Comparison of ENCODE assay signal across 23 cellular contexts in genomic region chr3:35772364-35773009, GRCh38.
DNase-seq lines count a peak whose midpoint lies in the region; ATAC-seq and TF ChIP-seq lines count a peak whose summit lies in the region.
"Had no signal": no experiment of that assay in that cellular context is flagged by ENCODE, and none has a peak within 500 bp of the region (broad histone marks: within the 10 kb centered on the region; RNA-seq: fewer than 3 reads in every experiment).

No MANE protein-coding gene starts in this region.

- no peak overlapping the region for H3K27ac ChIP-seq in RWPE2 (ENCODE audit: poor library complexity, severe bottlenecking)
- H3K27ac ChIP-seq in psoas muscle: peak overlapping the region; percentile 78
- no peak overlapping the region for H3K27ac ChIP-seq in coronary artery
- H3K27ac ChIP-seq: adrenal gland, stomach, upper lobe of left lung, WERI-Rb-1 had no signal

- no peaks in the 10 kb centered on the region for H3K27me3 ChIP-seq in RWPE2 (ENCODE audit: insufficient read depth, poor library complexity, severe bottlenecking)
- H3K27me3 ChIP-seq in psoas muscle (ENCODE audit: insufficient read depth in 3 of 3, low read length in 2 of 3): no peaks in the 10 kb centered on the region
- H3K27me3 ChIP-seq: adrenal gland, stomach, upper lobe of left lung had no signal

- ATAC-seq in RWPE2 (ENCODE audit: low read depth) (peak; percentile 66; the same call in 2 of the 3 replicates), psoas muscle (peak; percentile 85 to 96 (median 91)), GM18519 (IDR thresholded peaks at IDR 0.05; ENCODE audit: low FRiP score, unreplicated experiment) (no peak)
- ATAC-seq: GM12878, HCT116 had no signal

- H3K9me3 ChIP-seq in RWPE2 (ENCODE audit: severe bottlenecking) (no peaks in the 10 kb centered on the region), psoas muscle (no peaks in the 10 kb centered on the region)
- H3K9me3 ChIP-seq: adrenal gland, stomach, upper lobe of left lung had no signal

- WGBS in psoas muscle, 3 donors: 28 to 40% (median 35%) methylated on average over 2 of the region's 2 CpGs

- TF ChIP-seq CTCF in RWPE2 (IDR thresholded peaks at IDR 0.05; ENCODE audit: poor library complexity, severe bottlenecking) (no peak), fibroblast of pulmonary artery (IDR thresholded peaks at IDR 0.05; ENCODE audit: low read length, missing control alignments) (no peak), psoas muscle (IDR thresholded peaks at IDR 0.05) (no peak), coronary artery (IDR thresholded peaks at IDR 0.05) (no peak)

- H3K4me1 ChIP-seq in RWPE2 (ENCODE audit: insufficient read depth, poor library complexity, severe bottlenecking) (no peaks in the 10 kb centered on the region), psoas muscle (peaks cover 51% of the 10 kb centered on the region)
- H3K4me1 ChIP-seq: adrenal gland, stomach, upper lobe of left lung had no signal

- no peak overlapping the region for H3K4me3 ChIP-seq in RWPE2 (ENCODE audit: severe bottlenecking)
- no peak overlapping the region for H3K4me3 ChIP-seq in fibroblast of pulmonary artery (replicated peaks; ENCODE audit: low read depth, low read length)
- peak overlapping the region; percentile 2 for H3K4me3 ChIP-seq in psoas muscle
- no peak overlapping the region for H3K4me3 ChIP-seq in coronary artery
- H3K4me3 ChIP-seq: adrenal gland, GM12878, smooth muscle cell, stomach, upper lobe of left lung had no signal

- H3K36me3 ChIP-seq in RWPE2 (ENCODE audit: low read depth) (no peaks in the 10 kb centered on the region), psoas muscle (ENCODE audit: insufficient read depth in 1 of 2, low read depth in 1 of 2) (peaks cover 0 to 64% of the 10 kb centered on the region in 2 donors)
- H3K36me3 ChIP-seq: adrenal gland, stomach, upper lobe of left lung, WERI-Rb-1 had no signal

- DNase-seq in LHCN-M2 (ENCODE audit: low read depth): peak; percentile 76
- DNase-seq in RWPE2 (ENCODE audit: low spot score): no peak
- DNase-seq in fibroblast of pulmonary artery (ENCODE audit: low read depth): peak; percentile 6
- peak; percentile 31 to 78 for DNase-seq in psoas muscle
- DNase-seq in NCI-H2029 (lab: John Stamatoyannopoulos, UW): no peak
- DNase-seq in coronary artery (ENCODE audit: low spot score): no peak
- DNase-seq in posterior vena cava (ENCODE audit: low spot score): no peak
- DNase-seq: activated gamma-delta T cell treated with Interleukin-2 at 50 U/mL for 16 hours; activated T-cell treated with anti-CD3 and anti-CD28 coated beads for 4 hours; adrenal gland; CD4-positive, alpha-beta T cell; foreskin melanocyte; Kasumi-1; NCI-H2227 treated with DMSO at 0.1 percent for 48 hours; NCI-H82; stimulated activated CD4-positive, alpha-beta T cell treated with anti-CD3 and anti-CD28 coated beads, Interleukin-4, amount 100 ng/mL, for 1 hour; stomach; upper lobe of left lung; WERI-Rb-1 had no signal

- intact Hi-C loops in psoas muscle (cut with DNase I): no loop called here
- intact Hi-C loops in posterior vena cava (cut with DNase I): no loop called here

Comparison
In these comparisons a context has a peak if more than half of its experiments do, and no peak if none do; other contexts are left out.
1. DNase-seq: peak in LHCN-M2 (single experiment), fibroblast of pulmonary artery (single experiment) and psoas muscle (2 of 2); none in RWPE2 (single experiment), NCI-H2029 (single experiment), coronary artery (single experiment) and posterior vena cava (single experiment).